Comparison of ENCODE assay signal across 16 cellular contexts in genomic region chr16:77898671-77899211, GRCh38.
DNase-seq lines count a peak whose midpoint lies in the region; TF ChIP-seq lines count a peak whose summit lies in the region.
"Had no signal": no experiment of that assay in that cellular context is flagged by ENCODE, and none has a peak within 500 bp of the region (broad histone marks: within the 10 kb centered on the region; RNA-seq: fewer than 3 reads in every experiment).

No MANE protein-coding gene starts in this region.

- H3K9me3 ChIP-seq in GM23248 (ENCODE audit: low read depth) (no peaks in the 10 kb centered on the region), adrenal gland (replicated peaks in 1 of 3) (no peaks in the 10 kb centered on the region), hepatocyte (ENCODE audit: low read depth) (no peaks in the 10 kb centered on the region)
- H3K9me3 ChIP-seq: ascending aorta had no signal

- H3K4me2 ChIP-seq in GM23248 (ENCODE audit: unreplicated experiment) (no peak overlapping the region), hepatocyte (no peak overlapping the region)
- H3K4me2 ChIP-seq: KMS-11, PC-9 had no signal

- H3K79me2 ChIP-seq in GM23248 (ENCODE audit: insufficient read depth): no peaks in the 10 kb centered on the region
- no peaks in the 10 kb centered on the region for H3K79me2 ChIP-seq in hepatocyte

- H2AFZ ChIP-seq in GM23248 (no peak overlapping the region), hepatocyte (no peak overlapping the region)
- H2AFZ ChIP-seq: PC-9 had no signal

- H3K4me3 ChIP-seq in GM23248: no peak overlapping the region
- no peak overlapping the region for H3K4me3 ChIP-seq in adrenal gland
- no peak overlapping the region for H3K4me3 ChIP-seq in hepatocyte
- H3K4me3 ChIP-seq: ascending aorta, PC-9, skin epidermis had no signal

- no peak for TF ChIP-seq POLR2A in adrenal gland (IDR thresholded peaks at IDR 0.05)

- TF ChIP-seq CTCF in adrenal gland (IDR thresholded peaks at IDR 0.05) (no peak), hepatocyte (IDR thresholded peaks at IDR 0.05; ENCODE audit: poor library complexity) (no peak)

- H3K9ac ChIP-seq in GM23248: no peak overlapping the region
- H3K9ac ChIP-seq: KMS-11 had no signal

- H3K27ac ChIP-seq in GM23248: no peak overlapping the region; the same call in 1 of the 2 replicates
- H3K27ac ChIP-seq in adrenal gland: no peak overlapping the region
- H3K27ac ChIP-seq in hepatocyte: no peak overlapping the region
- H3K27ac ChIP-seq: ascending aorta, KMS-11, PC-9 had no signal

- intact Hi-C loops in adrenal gland (cut with DNase I): no loop called here

- H4K20me1 ChIP-seq in GM23248 (ENCODE audit: insufficient read depth) (no peaks in the 10 kb centered on the region), hepatocyte (ENCODE audit: insufficient read depth, poor library complexity, severe bottlenecking) (no peaks in the 10 kb centered on the region)

- 0 to 3% methylated on average over 2 of the region's 2 CpGs for WGBS in GM23248 (ENCODE audit: low coverage in 1 of 2, low lambda C conversion rate in 2 of 2, missing lambda C conversion rate in 2 of 2), 2 experiments
- WGBS in adrenal gland, 4 donors: 21 to 41% (median 30%) methylated on average over 2 of the region's 2 CpGs
- 40% methylated on average over 2 of the region's 2 CpGs for WGBS in hepatocyte (ENCODE audit: low lambda C conversion rate, missing lambda C conversion rate)

- H3K9me2 ChIP-seq in GM23248 (ENCODE audit: insufficient read depth) (no peaks in the 10 kb centered on the region), hepatocyte (replicated peaks; ENCODE audit: insufficient read depth) (no peaks in the 10 kb centered on the region)

- H3K4me1 ChIP-seq in GM23248 (ENCODE audit: insufficient read depth): peaks cover 11% of the 10 kb centered on the region; the same call in 1 of the 2 replicates
- H3K4me1 ChIP-seq in adrenal gland (replicated peaks in 1 of 2): peaks cover 0 to 27% of the 10 kb centered on the region in 2 donors
- H3K4me1 ChIP-seq in hepatocyte (ENCODE audit: insufficient read depth): peaks cover 11% of the 10 kb centered on the region

- H3F3A ChIP-seq in GM23248 (ENCODE audit: insufficient read depth): peaks cover 13% of the 10 kb centered on the region; the same call in 1 of the 2 replicates

- H3K36me3 ChIP-seq in GM23248 (ENCODE audit: low read depth) (no peaks in the 10 kb centered on the region), adrenal gland (replicated peaks in 1 of 2) (no peaks in the 10 kb centered on the region), hepatocyte (replicated peaks; ENCODE audit: insufficient read depth, low read depth) (no peaks in the 10 kb centered on the region)
- H3K36me3 ChIP-seq: ascending aorta had no signal

- in situ Hi-C loops in GM23248 (cut with MboI): no loop called here

- DNase-seq in AG20443 (ENCODE audit: low spot score) (peak; percentile 40), GM23248 (peak; percentile 89), adrenal gland (peak; percentile 22 to 72 (median 59)), hepatocyte (ENCODE audit: low spot score) (peak; percentile 14), 8988T (no peak), RPMI8226 (no peak)
- no peak for DNase-seq in activated CD4-positive, alpha-beta T cell treated with anti-CD3 and anti-CD28 coated beads, Interleukin-2, amount 50 U/mL, for 48 hours
- DNase-seq in stimulated activated CD4-positive, alpha-beta T cell treated with anti-CD3 and anti-CD28 coated beads, Interleukin-4, amount 100 ng/mL, for 24 hours: no peak
- DNase-seq: activated CD4-positive, alpha-beta T cell treated with anti-CD3 and anti-CD28 coated beads for 4 hours; CD4-positive, CD25-positive, alpha-beta regulatory T cell; effector CD8-positive, alpha-beta T cell; NCI-H2171; PC-9 had no signal

- no peaks in the 10 kb centered on the region for H3K27me3 ChIP-seq in GM23248 (replicated peaks; ENCODE audit: insufficient read depth)
- H3K27me3 ChIP-seq in adrenal gland: no peaks in the 10 kb centered on the region
- no peaks in the 10 kb centered on the region for H3K27me3 ChIP-seq in hepatocyte
- H3K27me3 ChIP-seq: ascending aorta had no signal

Comparison
In these comparisons a context has a peak if more than half of its experiments do, and no peak if none do; other contexts are left out.
1. DNase-seq: peak in AG20443 (single experiment), GM23248 (single experiment), adrenal gland (7 of 7) and hepatocyte (single experiment); none in 8988T (single experiment), RPMI8226 (single experiment), activated CD4-positive, alpha-beta T cell treated with anti-CD3 and anti-CD28 coated beads, Interleukin-2, amount 50 U/mL, for 48 hours (0 of 2) and stimulated activated CD4-positive, alpha-beta T cell treated with anti-CD3 and anti-CD28 coated beads, Interleukin-4, amount 100 ng/mL, for 24 hours (single experiment).